Comparison of ENCODE assay signal across 13 cellular contexts in genomic region chr11:19428206-19429001, GRCh38.
DNase-seq lines count a peak whose midpoint lies in the region; ATAC-seq, FAIRE-seq and TF ChIP-seq lines count a peak whose summit lies in the region.
"Had no signal": no experiment of that assay in that cellular context is flagged by ENCODE, and none has a peak within 500 bp of the region (broad histone marks: within the 10 kb centered on the region; RNA-seq: fewer than 3 reads in every experiment).

No MANE protein-coding gene starts in this region.

- peak; percentile 90 for FAIRE-seq in GM12892 (lab: Jason Lieb, UNC)

- H3K4me3 Mint-ChIP-seq in activated T-helper 17 cell treated with anti-CD3 and anti-CD28 coated beads, Interleukin-2, amount 50 U/mL, for 72 hours: no peak overlapping the region
- H3K4me3 Mint-ChIP-seq: activated naive CD8-positive, alpha-beta T cell; natural killer cell treated with Interleukin-12 subunit alpha and Interleukin-12 subunit beta and Interleukin-15 and Interleukin-18, amount 100 ng/mL, for 72 hours had no signal

- no peaks in the 10 kb centered on the region for H3K36me3 Mint-ChIP-seq in activated T-helper 17 cell treated with anti-CD3 and anti-CD28 coated beads, Interleukin-2, amount 50 U/mL, for 72 hours (ENCODE audit: low read depth)
- H3K36me3 Mint-ChIP-seq: activated naive CD8-positive, alpha-beta T cell; natural killer cell treated with Interleukin-12 subunit alpha and Interleukin-12 subunit beta and Interleukin-15 and Interleukin-18, amount 100 ng/mL, for 72 hours had no signal

- no peak for TF ChIP-seq POLR2A in GM12892 (IDR thresholded peaks at IDR 0.05; ENCODE audit: low read depth, low read length)

- no peaks in the 10 kb centered on the region for H3K9me3 Mint-ChIP-seq in activated T-helper 17 cell treated with anti-CD3 and anti-CD28 coated beads, Interleukin-2, amount 50 U/mL, for 72 hours
- H3K9me3 Mint-ChIP-seq: natural killer cell treated with Interleukin-12 subunit alpha and Interleukin-12 subunit beta and Interleukin-15 and Interleukin-18, amount 100 ng/mL, for 72 hours had no signal

- no peak overlapping the region for H3K27ac Mint-ChIP-seq in activated T-helper 17 cell treated with anti-CD3 and anti-CD28 coated beads, Interleukin-2, amount 50 U/mL, for 72 hours
- H3K27ac Mint-ChIP-seq: activated naive CD8-positive, alpha-beta T cell; natural killer cell treated with Interleukin-12 subunit alpha and Interleukin-12 subunit beta and Interleukin-15 and Interleukin-18, amount 100 ng/mL, for 72 hours had no signal

- peaks cover 37% of the 10 kb centered on the region for H3K27me3 Mint-ChIP-seq in activated T-helper 17 cell treated with anti-CD3 and anti-CD28 coated beads, Interleukin-2, amount 50 U/mL, for 72 hours

- ATAC-seq in activated T-helper 17 cell treated with anti-CD3 and anti-CD28 coated beads, Interleukin-2, amount 50 U/mL, for 72 hours (replicated peaks): peak; percentile 79
- ATAC-seq in GM21360 (IDR thresholded peaks at IDR 0.05; ENCODE audit: unreplicated experiment) (no peak), HG03159 (IDR thresholded peaks at IDR 0.05; ENCODE audit: unreplicated experiment) (no peak), GM21619 (IDR thresholded peaks at IDR 0.05; ENCODE audit: unreplicated experiment) (no peak)
- ATAC-seq: gastrocnemius medialis had no signal

- no peak for DNase-seq in GM12892 (ENCODE audit: insufficient read length)
- peak; percentile 30 for DNase-seq in NCI-H1105 treated with DMSO at 0.1 percent for 48 hours (lab: John Stamatoyannopoulos, UW)
- peak; percentile 39 to 49 for DNase-seq in lung microvascular endothelial cell (ENCODE audit: low read depth in 2 of 2)
- no peak for DNase-seq in ureter (ENCODE audit: low spot score)
- DNase-seq: gastrocnemius medialis, NCI-H1694, tibial artery had no signal

- no peaks in the 10 kb centered on the region for H3K4me1 Mint-ChIP-seq in activated T-helper 17 cell treated with anti-CD3 and anti-CD28 coated beads, Interleukin-2, amount 50 U/mL, for 72 hours

Comparison
In these comparisons a context has a peak if more than half of its experiments do, and no peak if none do; other contexts are left out.
1. DNase-seq: peak in NCI-H1105 treated with DMSO at 0.1 percent for 48 hours (single experiment) and lung microvascular endothelial cell (2 of 2); none in GM12892 (single experiment) and ureter (single experiment).